ENCODE assay signal across 21 cellular contexts in genomic region chr18:33355756-33356155, GRCh38.
"Had no signal": no experiment of that assay in that cellular context is flagged by ENCODE, and none has a peak within 500 bp of the region (broad histone marks: within the 10 kb centered on the region; RNA-seq: fewer than 3 reads in every experiment).

No MANE protein-coding gene starts in this region.

- H3K4me3 ChIP-seq: esophagus squamous epithelium, gastroesophageal sphincter, left ventricle myocardium inferior, lower lobe of right lung, sigmoid colon, skin epidermis, testis, tibial nerve had no signal

- H3K4me1 Mint-ChIP-seq: memory B cell; stimulated activated naive B cell treated with anti-CD40 and anti-IgM and Interleukin-4, amounts not matched to agents 10 μg/mL and 1 μg/mL and 100 μg/mL, for 72 hours; stimulated activated naive CD8-positive, alpha-beta T cell treated with anti-CD3 and anti-CD28 coated beads, Interleukin-15, amount 100 ng/mL, for 72 hours had no signal

- H3K4me3 Mint-ChIP-seq: dendritic cell treated with granulocyte-macrophage colony-stimulating factor and Interleukin-4, amounts not matched to agents 40 ng/mL and 50 ng/mL, for 4 days; effector memory CD8-positive, alpha-beta T cell; memory B cell; natural killer cell treated with Interleukin-12 subunit alpha and Interleukin-12 subunit beta and Interleukin-15 and Interleukin-18, amount 100 ng/mL, for 72 hours; stimulated activated naive B cell treated with anti-CD40 and anti-IgM and Interleukin-4, amounts not matched to agents 10 μg/mL and 1 μg/mL and 100 μg/mL, for 72 hours; stimulated activated naive CD8-positive, alpha-beta T cell treated with anti-CD3 and anti-CD28 coated beads, Interleukin-15, amount 100 ng/mL, for 72 hours had no signal

- FAIRE-seq: colon, kidney had no signal

- H3K27me3 Mint-ChIP-seq: dendritic cell treated with granulocyte-macrophage colony-stimulating factor and Interleukin-4, amounts not matched to agents 40 ng/mL and 50 ng/mL, for 4 days; effector memory CD8-positive, alpha-beta T cell; memory B cell; natural killer cell treated with Interleukin-12 subunit alpha and Interleukin-12 subunit beta and Interleukin-15 and Interleukin-18, amount 100 ng/mL, for 72 hours; stimulated activated naive B cell treated with anti-CD40 and anti-IgM and Interleukin-4, amounts not matched to agents 10 μg/mL and 1 μg/mL and 100 μg/mL, for 72 hours; stimulated activated naive CD8-positive, alpha-beta T cell treated with anti-CD3 and anti-CD28 coated beads, Interleukin-15, amount 100 ng/mL, for 72 hours had no signal

- H3K27ac Mint-ChIP-seq: dendritic cell treated with granulocyte-macrophage colony-stimulating factor and Interleukin-4, amounts not matched to agents 40 ng/mL and 50 ng/mL, for 4 days; effector memory CD8-positive, alpha-beta T cell; memory B cell; natural killer cell treated with Interleukin-12 subunit alpha and Interleukin-12 subunit beta and Interleukin-15 and Interleukin-18, amount 100 ng/mL, for 72 hours; stimulated activated naive B cell treated with anti-CD40 and anti-IgM and Interleukin-4, amounts not matched to agents 10 μg/mL and 1 μg/mL and 100 μg/mL, for 72 hours; stimulated activated naive CD8-positive, alpha-beta T cell treated with anti-CD3 and anti-CD28 coated beads, Interleukin-15, amount 100 ng/mL, for 72 hours had no signal

- DNase-seq: effector memory CD8-positive, alpha-beta T cell; esophagus squamous epithelium; glutamatergic neuron; kidney; left cardiac atrium; left ventricle myocardium inferior; lower lobe of right lung; midbrain; sigmoid colon; stimulated activated CD4-positive, alpha-beta T cell treated with anti-CD3 and anti-CD28 coated beads, Interleukin-2, amount 100 ng/mL, for 24 hours; stimulated activated CD4-positive, alpha-beta T cell treated with anti-CD3 and anti-CD28 coated beads, Interleukin-4, amount 100 ng/mL, for 4 hours; stimulated activated naive B cell treated with anti-CD40 and anti-IgM and Interleukin-4, amounts not matched to agents 10 μg/mL and 1 μg/mL and 100 μg/mL, for 72 hours; stimulated activated naive CD8-positive, alpha-beta T cell treated with anti-CD3 and anti-CD28 coated beads, Interleukin-15, amount 100 ng/mL, for 72 hours; testis had no signal

- H3K9me3 ChIP-seq: esophagus squamous epithelium, lower lobe of right lung, sigmoid colon, testis had no signal

- H3K27me3 ChIP-seq: esophagus squamous epithelium, gastroesophageal sphincter, sigmoid colon, testis, tibial nerve had no signal

- H3K36me3 ChIP-seq: esophagus squamous epithelium, gastroesophageal sphincter, left ventricle myocardium inferior, lower lobe of right lung, sigmoid colon, tibial nerve had no signal

- ATAC-seq: effector memory CD8-positive, alpha-beta T cell; gastroesophageal sphincter; left cardiac atrium; lower lobe of right lung; natural killer cell treated with Interleukin-12 subunit alpha and Interleukin-12 subunit beta and Interleukin-15 and Interleukin-18, amount 100 ng/mL, for 72 hours; stimulated activated naive B cell treated with anti-CD40 and anti-IgM and Interleukin-4, amounts not matched to agents 10 μg/mL and 1 μg/mL and 100 μg/mL, for 72 hours; stimulated activated naive CD8-positive, alpha-beta T cell treated with anti-CD3 and anti-CD28 coated beads, Interleukin-15, amount 100 ng/mL, for 72 hours had no signal

- H3K9me3 Mint-ChIP-seq: stimulated activated naive B cell treated with anti-CD40 and anti-IgM and Interleukin-4, amounts not matched to agents 10 μg/mL and 1 μg/mL and 100 μg/mL, for 72 hours had no signal

- H3K4me1 ChIP-seq: esophagus squamous epithelium, gastroesophageal sphincter, left ventricle myocardium inferior, lower lobe of right lung, sigmoid colon, testis, tibial nerve had no signal

- H3K27ac ChIP-seq: esophagus squamous epithelium, gastroesophageal sphincter, left ventricle myocardium inferior, lower lobe of right lung, sigmoid colon, skin epidermis, testis, tibial nerve had no signal

- H3K36me3 Mint-ChIP-seq: memory B cell; natural killer cell treated with Interleukin-12 subunit alpha and Interleukin-12 subunit beta and Interleukin-15 and Interleukin-18, amount 100 ng/mL, for 72 hours; stimulated activated naive B cell treated with anti-CD40 and anti-IgM and Interleukin-4, amounts not matched to agents 10 μg/mL and 1 μg/mL and 100 μg/mL, for 72 hours had no signal
